8 cellular contexts compared by ENCODE assay signal in the genomic region with DNA sequence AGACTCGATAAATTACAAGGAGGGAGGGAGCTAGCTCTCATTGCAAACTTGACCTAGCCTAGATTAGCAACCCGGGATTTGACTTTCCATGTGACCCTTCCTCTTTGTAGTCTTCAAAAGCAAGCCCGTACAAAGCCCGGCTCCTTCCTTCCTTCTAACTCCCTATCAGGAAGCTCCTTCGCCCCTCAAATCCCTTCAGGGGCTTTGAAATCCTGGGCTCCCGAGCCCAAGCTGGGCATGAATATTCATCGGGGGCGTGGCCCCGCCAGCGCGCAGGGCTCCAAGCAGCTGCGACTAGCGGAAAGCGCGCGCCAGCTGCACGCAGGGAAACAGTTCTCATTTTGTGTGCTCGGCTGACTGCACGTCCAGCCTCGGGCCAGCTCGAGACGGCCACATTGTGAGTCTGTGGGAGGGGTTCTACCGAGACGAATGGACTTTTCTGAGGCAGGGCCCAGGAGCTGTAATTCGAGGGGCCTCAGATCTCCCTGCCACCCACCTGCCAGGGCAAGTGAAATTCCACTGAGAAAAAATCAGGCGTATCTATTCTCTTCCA.
DNase-seq lines count a peak whose midpoint lies in the region; ATAC-seq and TF ChIP-seq lines count a peak whose summit lies in the region.

No MANE protein-coding gene starts in this region.

- intact Hi-C loops in dendritic cell treated with granulocyte-macrophage colony-stimulating factor and Interleukin-4, amounts not matched to agents 40 ng/mL and 50 ng/mL, for 4 days (cut with micrococcal nuclease), result loop anchor here (2.0 kb wide), 1 partner anchor 23 kb away; no protein-coding TSS in a partner anchor

- H3K4me3 ChIP-seq in AG09309 (ENCODE audit: control insufficient read depth, low read depth, low read length), result peak overlapping the region; percentile 32

- peak; percentile 2 for TF ChIP-seq CTCF in AG09309 (IDR thresholded peaks at IDR 0.05; ENCODE audit: control insufficient read depth, insufficient read depth, low read depth, low read length, missing control alignments)

- no peaks in the 10 kb centered on the region for H3K9me3 Mint-ChIP-seq in dendritic cell treated with granulocyte-macrophage colony-stimulating factor and Interleukin-4, amounts not matched to agents 40 ng/mL and 50 ng/mL, for 4 days

- ATAC-seq in GM18907 (IDR thresholded peaks at IDR 0.05; ENCODE audit: unreplicated experiment), result peak; percentile 93
- ATAC-seq in HG03103 (IDR thresholded peaks at IDR 0.05; ENCODE audit: low read depth, unreplicated experiment), result peak; percentile 94

- peak overlapping the region; percentile 89 for H3K4me3 Mint-ChIP-seq in dendritic cell treated with granulocyte-macrophage colony-stimulating factor and Interleukin-4, amounts not matched to agents 40 ng/mL and 50 ng/mL, for 4 days

- H3K4me1 Mint-ChIP-seq in dendritic cell treated with granulocyte-macrophage colony-stimulating factor and Interleukin-4, amounts not matched to agents 40 ng/mL and 50 ng/mL, for 4 days (ENCODE audit: low read depth), result peaks cover 38% of the 10 kb centered on the region

- peaks cover 1% of the 10 kb centered on the region for H3K27me3 Mint-ChIP-seq in dendritic cell treated with granulocyte-macrophage colony-stimulating factor and Interleukin-4, amounts not matched to agents 40 ng/mL and 50 ng/mL, for 4 days

- DNase-seq in AG09309 (ENCODE audit: low read depth), result no peak
- DNase-seq in NCI-H2171 (lab: John Stamatoyannopoulos, UW), result peak; percentile 37
- peak; percentile 43 for DNase-seq in activated CD4-positive, alpha-beta T cell treated with anti-CD3 and anti-CD28 coated beads for 1 hour
- peak; percentile 96 for DNase-seq in left kidney (ENCODE audit: low read depth, low spot score)
- peak; percentile 35 for DNase-seq in stimulated activated CD4-positive, alpha-beta T cell treated with anti-CD3 and anti-CD28 coated beads, Interleukin-2, amount 100 ng/mL, for 4 hours (ENCODE audit: low read depth)

- peak overlapping the region; percentile 88 for H3K27ac Mint-ChIP-seq in dendritic cell treated with granulocyte-macrophage colony-stimulating factor and Interleukin-4, amounts not matched to agents 40 ng/mL and 50 ng/mL, for 4 days

- no peaks in the 10 kb centered on the region for H3K36me3 Mint-ChIP-seq in dendritic cell treated with granulocyte-macrophage colony-stimulating factor and Interleukin-4, amounts not matched to agents 40 ng/mL and 50 ng/mL, for 4 days (ENCODE audit: low read depth)
